ENCODE assay signal across 16 cellular contexts in the genomic region with DNA sequence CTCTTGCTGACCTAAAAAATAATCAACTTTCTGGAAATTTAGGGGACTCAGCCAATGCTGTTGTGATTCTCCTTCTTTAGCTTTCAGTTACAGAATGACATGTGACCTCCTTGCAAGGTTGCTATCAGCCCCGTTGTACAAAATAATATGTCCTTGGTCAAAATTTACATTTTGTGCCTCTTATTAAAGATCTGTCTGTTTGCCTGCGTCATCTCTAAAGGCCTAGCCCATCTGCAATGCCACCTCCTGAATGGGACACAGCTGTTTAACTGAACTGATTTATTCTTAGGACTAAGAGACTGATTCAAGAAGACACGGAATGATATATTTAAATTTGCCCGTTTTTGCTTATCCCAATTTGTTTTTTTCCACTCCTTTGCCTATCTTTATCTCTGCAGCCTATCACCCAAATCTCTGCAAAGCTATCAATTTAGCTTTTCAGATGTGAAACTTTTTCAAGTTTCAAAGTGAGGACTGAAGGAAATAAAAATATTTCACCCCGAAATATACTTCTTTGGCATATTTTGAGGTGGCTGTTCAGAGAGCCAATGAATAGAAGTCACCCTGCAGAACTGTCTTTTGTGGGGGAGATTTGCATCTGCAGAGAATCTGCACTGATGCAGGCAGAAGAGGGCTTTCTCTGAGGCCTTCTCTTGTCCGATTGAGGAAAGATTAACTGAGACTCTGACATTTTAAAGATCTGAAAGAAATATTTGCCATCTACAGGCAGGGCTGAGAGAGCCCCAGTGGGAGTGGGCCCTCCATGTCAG.
DNase-seq lines count a peak whose midpoint lies in the region; ATAC-seq and TF ChIP-seq lines count a peak whose summit lies in the region.
"Had no signal": no experiment of that assay in that cellular context is flagged by ENCODE, and none has a peak within 500 bp of the region (broad histone marks: within the 10 kb centered on the region; RNA-seq: fewer than 3 reads in every experiment).

No MANE protein-coding gene starts in this region.

- intact Hi-C loops in activated naive CD4-positive, alpha-beta T cell treated with anti-CD3 and anti-CD28 coated beads for 36 hours (cut with micrococcal nuclease): no loop called here

- H3K4me1 ChIP-seq in GM23338 (ENCODE audit: insufficient read depth) (no peaks in the 10 kb centered on the region), parathyroid adenoma (peaks cover 11% of the 10 kb centered on the region)
- H3K4me1 ChIP-seq: BLaER1 treated with 17β-estradiol and CSF1 and Interleukin-3, amounts not matched to agents 10 nM and 100 nM had no signal

- DNase-seq in GM23338 (ENCODE audit: low spot score) (no peak), WTC11 (ENCODE audit: low spot score) (no peak), germinal center (ENCODE audit: low spot score) (peak; percentile 62), NCI-H524 (lab: John Stamatoyannopoulos, UW) (no peak), NCI-H1694 treated with DMSO at 0.1 percent for 48 hours (lab: John Stamatoyannopoulos, UW) (no peak)
- DNase-seq in activated naive CD4-positive, alpha-beta T cell treated with anti-CD3 and anti-CD28 coated beads for 36 hours: no peak
- DNase-seq: ACHN; Calu3; CD4-positive, CD25-positive, alpha-beta regulatory T cell; DMS 273 treated with DMSO at 0.1 percent for 48 hours had no signal

- no peak overlapping the region for H3K4me3 ChIP-seq in GM23338
- H3K4me3 ChIP-seq in parathyroid adenoma (ENCODE audit: low read depth, low read length): no peak overlapping the region
- H3K4me3 ChIP-seq: BLaER1 treated with 17β-estradiol and CSF1 and Interleukin-3, amounts not matched to agents 10 nM and 100 nM; GM12878; HAP-1 had no signal

- H4K20me1 ChIP-seq in GM23338 (replicated peaks; ENCODE audit: insufficient read depth): no peaks in the 10 kb centered on the region
- H4K20me1 ChIP-seq: BLaER1 treated with 17β-estradiol and CSF1 and Interleukin-3, amounts not matched to agents 10 nM and 100 nM had no signal

- no peaks in the 10 kb centered on the region for H3K27me3 Mint-ChIP-seq in GM23338 (ENCODE audit: insufficient read depth, low read depth, poor library complexity)
- no peaks in the 10 kb centered on the region for H3K27me3 Mint-ChIP-seq in WTC11 (ENCODE audit: low read depth)
- H3K27me3 Mint-ChIP-seq in activated naive CD4-positive, alpha-beta T cell treated with anti-CD3 and anti-CD28 coated beads for 36 hours (ENCODE audit: low read depth): no peaks in the 10 kb centered on the region
- H3K27me3 Mint-ChIP-seq: CD4-positive, CD25-positive, alpha-beta regulatory T cell had no signal

- H3K9me3 Mint-ChIP-seq in GM23338 (no peaks in the 10 kb centered on the region), WTC11 (no peaks in the 10 kb centered on the region)
- peaks cover 2% of the 10 kb centered on the region for H3K9me3 Mint-ChIP-seq in activated naive CD4-positive, alpha-beta T cell treated with anti-CD3 and anti-CD28 coated beads for 36 hours

- TF ChIP-seq CTCF in GM23338 (conservative IDR thresholded peaks at IDR 0.05; ENCODE audit: low read depth in 2 of 2) (no peak), WTC11 (IDR thresholded peaks at IDR 0.05) (no peak), parathyroid adenoma (IDR thresholded peaks at IDR 0.05) (no peak)

- no peaks in the 10 kb centered on the region for H3K36me3 Mint-ChIP-seq in GM23338 (ENCODE audit: low read depth)
- H3K36me3 Mint-ChIP-seq in WTC11: no peaks in the 10 kb centered on the region
- no peaks in the 10 kb centered on the region for H3K36me3 Mint-ChIP-seq in activated naive CD4-positive, alpha-beta T cell treated with anti-CD3 and anti-CD28 coated beads for 36 hours (ENCODE audit: low read depth)
- H3K36me3 Mint-ChIP-seq: CD4-positive, CD25-positive, alpha-beta regulatory T cell had no signal

- H3K9ac ChIP-seq in parathyroid adenoma: no peak overlapping the region
- H3K9ac ChIP-seq: BLaER1 treated with 17β-estradiol and CSF1 and Interleukin-3, amounts not matched to agents 10 nM and 100 nM had no signal

- ATAC-seq in GM23338 (no peak), WTC11 (no peak), GM21423 (IDR thresholded peaks at IDR 0.05; ENCODE audit: unreplicated experiment) (no peak)
- ATAC-seq: GM12878 had no signal

- peak overlapping the region; percentile 12; the same call in 1 of the 2 replicates for H2AFZ ChIP-seq in GM23338
- H2AFZ ChIP-seq in parathyroid adenoma: peak overlapping the region; percentile 62

- no peaks in the 10 kb centered on the region for H3K36me3 ChIP-seq in GM23338 (ENCODE audit: insufficient read depth)
- H3K36me3 ChIP-seq in parathyroid adenoma (ENCODE audit: control insufficient read depth, insufficient read depth, low read length): no peaks in the 10 kb centered on the region
- H3K36me3 ChIP-seq: BLaER1 treated with 17β-estradiol and CSF1 and Interleukin-3, amounts not matched to agents 10 nM and 100 nM; HAP-1 had no signal

- no peaks in the 10 kb centered on the region for H3K9me2 ChIP-seq in GM23338 (ENCODE audit: insufficient read depth)

- H3K4me1 Mint-ChIP-seq in GM23338 (no peaks in the 10 kb centered on the region), WTC11 (no peaks in the 10 kb centered on the region)
- peaks cover 4% of the 10 kb centered on the region for H3K4me1 Mint-ChIP-seq in activated naive CD4-positive, alpha-beta T cell treated with anti-CD3 and anti-CD28 coated beads for 36 hours (ENCODE audit: low read depth)
- H3K4me1 Mint-ChIP-seq: CD4-positive, CD25-positive, alpha-beta regulatory T cell had no signal

- H3K79me2 ChIP-seq in GM23338 (replicated peaks; ENCODE audit: insufficient read depth): no peaks in the 10 kb centered on the region
- H3K79me2 ChIP-seq in parathyroid adenoma: no peaks in the 10 kb centered on the region

- H3K4me2 ChIP-seq in GM23338 (no peak overlapping the region), parathyroid adenoma (ENCODE audit: low read length) (no peak overlapping the region)
- H3K4me2 ChIP-seq: BLaER1 treated with 17β-estradiol and CSF1 and Interleukin-3, amounts not matched to agents 10 nM and 100 nM had no signal

- H3K27me3 ChIP-seq in GM23338 (ENCODE audit: insufficient read depth) (no peaks in the 10 kb centered on the region), parathyroid adenoma (ENCODE audit: control insufficient read depth, insufficient read depth, low read length) (no peaks in the 10 kb centered on the region)
- H3K27me3 ChIP-seq: BLaER1 treated with 17β-estradiol and CSF1 and Interleukin-3, amounts not matched to agents 10 nM and 100 nM had no signal

- H3K27ac ChIP-seq in GM23338 (ENCODE audit: low read depth) (no peak overlapping the region), parathyroid adenoma (no peak overlapping the region)
- H3K27ac ChIP-seq: BLaER1 treated with 17β-estradiol and CSF1 and Interleukin-3, amounts not matched to agents 10 nM and 100 nM; HL-60 had no signal

- no peaks in the 10 kb centered on the region for H3K9me3 ChIP-seq in parathyroid adenoma (ENCODE audit: control insufficient read depth, low read length)
- H3K9me3 ChIP-seq: BLaER1 treated with 17β-estradiol and CSF1 and Interleukin-3, amounts not matched to agents 10 nM and 100 nM; HAP-1 had no signal

- H3F3A ChIP-seq in GM23338 (replicated peaks; ENCODE audit: low read depth): no peaks in the 10 kb centered on the region

- no peak overlapping the region for H3K27ac Mint-ChIP-seq in GM23338
- H3K27ac Mint-ChIP-seq in WTC11: peak overlapping the region; percentile 5; the same call in 1 of the 2 replicates
- no peak overlapping the region for H3K27ac Mint-ChIP-seq in activated naive CD4-positive, alpha-beta T cell treated with anti-CD3 and anti-CD28 coated beads for 36 hours
- H3K27ac Mint-ChIP-seq: CD4-positive, CD25-positive, alpha-beta regulatory T cell had no signal

- CTCF ChIA-PET in WTC11 (lab: Charles Lee): interaction anchor here (1.6 kb wide), 1 partner anchor 191 kb away, joined by 4 read pairs; no protein-coding TSS in a partner anchor
- CTCF ChIA-PET in activated naive CD4-positive, alpha-beta T cell treated with anti-CD3 and anti-CD28 coated beads for 36 hours (lab: Charles Lee): interaction anchor here (1.2 kb wide), 1 partner anchor 191 kb away, joined by 4 read pairs; no protein-coding TSS in a partner anchor

- H3K4me3 Mint-ChIP-seq in GM23338: no peak overlapping the region
- H3K4me3 Mint-ChIP-seq in WTC11: no peak overlapping the region
- H3K4me3 Mint-ChIP-seq in activated naive CD4-positive, alpha-beta T cell treated with anti-CD3 and anti-CD28 coated beads for 36 hours: no peak overlapping the region
- H3K4me3 Mint-ChIP-seq: CD4-positive, CD25-positive, alpha-beta regulatory T cell had no signal

- POLR2A ChIA-PET in WTC11 (lab: Charles Lee): no interaction called here

TF ChIP-seq in WTC11, 78 proteins besides CTCF, POLR2A, EP300 and RAD21 (continues in another document):
- TF ChIP-seq EMX1 (CRISPR knock-in tag; IDR thresholded peaks at IDR 0.05) (no peak), NFATC4 (CRISPR knock-in tag; IDR thresholded peaks at IDR 0.05) (no peak), ESRRA (CRISPR knock-in tag; IDR thresholded peaks at IDR 0.05; ENCODE audit: borderline replicate concordance) (no peak), MXD4 (CRISPR knock-in tag; IDR thresholded peaks at IDR 0.05; ENCODE audit: borderline replicate concordance) (no peak)
- TF ChIP-seq, protein P1, sequence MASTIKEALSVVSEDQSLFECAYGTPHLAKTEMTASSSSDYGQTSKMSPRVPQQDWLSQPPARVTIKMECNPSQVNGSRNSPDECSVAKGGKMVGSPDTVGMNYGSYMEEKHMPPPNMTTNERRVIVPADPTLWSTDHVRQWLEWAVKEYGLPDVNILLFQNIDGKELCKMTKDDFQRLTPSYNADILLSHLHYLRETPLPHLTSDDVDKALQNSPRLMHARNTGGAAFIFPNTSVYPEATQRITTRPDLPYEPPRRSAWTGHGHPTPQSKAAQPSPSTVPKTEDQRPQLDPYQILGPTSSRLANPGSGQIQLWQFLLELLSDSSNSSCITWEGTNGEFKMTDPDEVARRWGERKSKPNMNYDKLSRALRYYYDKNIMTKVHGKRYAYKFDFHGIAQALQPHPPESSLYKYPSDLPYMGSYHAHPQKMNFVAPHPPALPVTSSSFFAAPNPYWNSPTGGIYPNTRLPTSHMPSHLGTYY (CRISPR knock-in tag; IDR thresholded peaks at IDR 0.05): no peak
- TF ChIP-seq, protein P2, sequence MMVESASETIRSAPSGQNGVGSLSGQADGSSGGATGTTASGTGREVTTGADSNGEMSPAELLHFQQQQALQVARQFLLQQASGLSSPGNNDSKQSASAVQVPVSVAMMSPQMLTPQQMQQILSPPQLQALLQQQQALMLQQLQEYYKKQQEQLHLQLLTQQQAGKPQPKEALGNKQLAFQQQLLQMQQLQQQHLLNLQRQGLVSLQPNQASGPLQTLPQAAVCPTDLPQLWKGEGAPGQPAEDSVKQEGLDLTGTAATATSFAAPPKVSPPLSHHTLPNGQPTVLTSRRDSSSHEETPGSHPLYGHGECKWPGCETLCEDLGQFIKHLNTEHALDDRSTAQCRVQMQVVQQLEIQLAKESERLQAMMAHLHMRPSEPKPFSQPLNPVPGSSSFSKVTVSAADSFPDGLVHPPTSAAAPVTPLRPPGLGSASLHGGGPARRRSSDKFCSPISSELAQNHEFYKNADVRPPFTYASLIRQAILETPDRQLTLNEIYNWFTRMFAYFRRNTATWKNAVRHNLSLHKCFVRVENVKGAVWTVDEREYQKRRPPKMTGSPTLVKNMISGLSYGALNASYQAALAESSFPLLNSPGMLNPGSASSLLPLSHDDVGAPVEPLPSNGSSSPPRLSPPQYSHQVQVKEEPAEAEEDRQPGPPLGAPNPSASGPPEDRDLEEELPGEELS (CRISPR knock-in tag; IDR thresholded peaks at IDR 0.05): no peak
